In the genomic region with DNA sequence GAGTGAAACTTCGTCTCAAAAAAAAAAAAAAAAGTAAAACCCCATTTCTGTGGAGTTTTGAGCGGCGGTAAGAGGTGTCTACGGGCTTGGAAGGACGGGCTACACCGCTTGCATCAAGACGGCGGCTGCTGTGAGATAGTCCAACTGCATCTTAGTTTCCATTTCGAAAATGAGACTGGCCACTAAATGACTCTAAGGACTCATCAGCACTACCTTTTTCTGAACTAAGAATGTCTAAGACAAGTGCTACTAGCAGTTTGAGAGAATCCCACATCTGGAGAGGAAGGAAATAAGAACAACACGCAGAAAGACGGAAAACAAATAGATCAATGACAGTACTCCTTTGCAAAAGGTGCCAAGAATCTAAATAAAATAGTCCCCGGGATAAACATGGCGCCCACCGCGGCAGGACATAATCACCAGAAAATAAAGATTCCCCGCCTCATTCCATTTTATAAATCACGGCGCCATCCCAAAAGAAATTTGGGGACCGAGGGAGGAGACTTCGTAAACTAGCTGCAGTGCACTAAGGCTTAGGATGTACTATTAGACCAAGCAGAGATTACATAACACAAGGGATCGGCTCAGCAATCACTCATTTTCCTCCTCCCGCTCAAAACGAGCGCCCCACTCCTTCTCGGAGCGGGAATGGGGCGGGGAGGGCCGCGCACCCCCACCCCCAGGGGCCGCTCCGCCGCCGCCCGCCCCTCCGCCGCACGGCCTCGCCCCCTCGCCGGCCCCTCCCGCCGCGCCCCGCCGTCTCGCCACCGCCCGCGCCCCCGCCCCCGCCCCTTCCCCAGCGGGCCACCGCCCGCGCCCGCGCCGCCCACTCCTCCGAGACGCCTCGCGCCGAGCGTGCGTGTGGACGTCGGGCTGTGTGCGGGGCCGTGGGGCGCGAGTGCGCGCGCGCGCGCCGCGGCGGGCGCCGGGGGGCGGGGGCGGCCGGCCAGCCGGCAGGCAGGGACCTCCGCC, we compare ENCODE assay signal across 8 cellular contexts. TPM values are rescaled to one million over a fixed set of nuclear protein-coding genes. Genes with fewer than 3 reads are reported as not detected.
A peak's percentile ranks its signal among the peaks of the same experiment; 100 is the strongest.
DNase-seq lines count a peak whose midpoint lies in the region; ATAC-seq and TF ChIP-seq lines count a peak whose summit lies in the region.

No MANE protein-coding gene starts in this region.

- TF ChIP-seq EP300 in SK-N-SH (IDR thresholded peaks at IDR 0.05; ENCODE audit: borderline replicate concordance in 1 of 2, low read depth in 1 of 2, low read length in 1 of 2), result no peak

- no peaks in the 10 kb centered on the region for H3K36me3 ChIP-seq in GM23248 (ENCODE audit: low read depth)
- H3K36me3 ChIP-seq in SK-N-SH (replicated peaks in 1 of 2; ENCODE audit: control insufficient read depth in 1 of 2, insufficient read depth in 2 of 2, low read length in 1 of 2), result peaks cover 5 to 19% of the 10 kb centered on the region in 2 experiments
- peaks cover 0 to under 1% (median under 1%) of the 10 kb centered on the region in 3 donors for H3K36me3 ChIP-seq in tibial artery

- H3K79me2 ChIP-seq in GM23248 (ENCODE audit: insufficient read depth), result peaks cover 51% of the 10 kb centered on the region
- H3K79me2 ChIP-seq in SK-N-SH (ENCODE audit: insufficient read depth), result peaks cover 51% of the 10 kb centered on the region

- peak; percentile 42 for DNase-seq in CMK (ENCODE audit: low read depth)
- peak; percentile 89 for DNase-seq in GM23248
- peak; percentile 46 for DNase-seq in MV-4-11 (lab: John Stamatoyannopoulos, UW)
- peak; percentile 89 for DNase-seq in SK-N-SH
- DNase-seq in activated naive CD4-positive, alpha-beta T cell treated with anti-CD3 and anti-CD28 coated beads, Interleukin-2, amount 50 U/mL, for 72 hours (ENCODE audit: low spot score in 2 of 2), result peak; percentile 48 to 62
- peak; percentile 47 for DNase-seq in glomerular endothelial cell (ENCODE audit: extremely low read depth, low read depth, low spot score)
- DNase-seq in occipital lobe (lab: John Stamatoyannopoulos, UW), result peak; percentile 67
- peak; percentile 61 to 77 for DNase-seq in tibial artery

- no peaks in the 10 kb centered on the region for H3K27me3 ChIP-seq in GM23248 (replicated peaks; ENCODE audit: insufficient read depth)
- no peaks in the 10 kb centered on the region for H3K27me3 ChIP-seq in SK-N-SH (ENCODE audit: insufficient read depth)
- peaks cover 0 to 3% of the 10 kb centered on the region in 2 donors for H3K27me3 ChIP-seq in tibial artery

- H3K9me2 ChIP-seq in GM23248 (ENCODE audit: insufficient read depth) (no peaks in the 10 kb centered on the region), SK-N-SH (no peaks in the 10 kb centered on the region)

- peaks cover 16% of the 10 kb centered on the region for H3K4me1 ChIP-seq in GM23248 (ENCODE audit: insufficient read depth)
- H3K4me1 ChIP-seq in SK-N-SH (ENCODE audit: control insufficient read depth in 1 of 2, insufficient read depth in 2 of 2, low read depth in 1 of 2, low read length in 1 of 2), result peaks cover 0 to 12% of the 10 kb centered on the region in 2 experiments; a peak in 3 of 4 replicates
- H3K4me1 ChIP-seq in tibial artery, result peaks cover 0 to 49% (median 22%) of the 10 kb centered on the region in 4 donors

- H4K20me1 ChIP-seq in GM23248 (ENCODE audit: insufficient read depth), result 0 out of 2 replicates have a peak, but pooled peaks cover 5% of the 10 kb centered on the region
- peaks cover 16% of the 10 kb centered on the region for H4K20me1 ChIP-seq in SK-N-SH (ENCODE audit: insufficient read depth)

- TF ChIP-seq CTCF in SK-N-SH (IDR thresholded peaks at IDR 0.05) (no peak), tibial artery (IDR thresholded peaks at IDR 0.05) (no peak)

- H3K36me3 Mint-ChIP-seq in activated naive CD4-positive, alpha-beta T cell treated with anti-CD3 and anti-CD28 coated beads, Interleukin-2, amount 50 U/mL, for 72 hours, result peaks cover 11 to 13% of the 10 kb centered on the region in 2 donors

- H3K9me3 Mint-ChIP-seq in activated naive CD4-positive, alpha-beta T cell treated with anti-CD3 and anti-CD28 coated beads, Interleukin-2, amount 50 U/mL, for 72 hours, result peaks cover 0 to 3% of the 10 kb centered on the region in 2 donors

- TF ChIP-seq RAD21 in SK-N-SH (IDR thresholded peaks at IDR 0.05; ENCODE audit: low read length), result no peak

- 1 to 2% methylated on average over 33 to 59 of the region's 87 CpGs for WGBS in GM23248 (ENCODE audit: low coverage in 1 of 2, low lambda C conversion rate in 2 of 2, missing lambda C conversion rate in 2 of 2), 2 experiments
- WGBS in SK-N-SH (ENCODE audit: low lambda C conversion rate), result 2% methylated on average over 25 of the region's 87 CpGs

- peak overlapping the region; percentile 89 to 97 for H3K27ac Mint-ChIP-seq in activated naive CD4-positive, alpha-beta T cell treated with anti-CD3 and anti-CD28 coated beads, Interleukin-2, amount 50 U/mL, for 72 hours

- POLR2A ChIA-PET in SK-N-SH (lab: Yijun Ruan, JAX), result interaction anchor here (1.0 to 1.4 kb wide), 2 partner anchors 15 to 53 kb away, joined by 3 to 16 read pairs; partner anchors contain the start of gene CGN

- H3K9ac ChIP-seq in GM23248 (peak overlapping the region; percentile 89), SK-N-SH (peak overlapping the region; percentile 90)

- H3K9me3 ChIP-seq in GM23248 (ENCODE audit: low read depth) (no peaks in the 10 kb centered on the region), SK-N-SH (no peaks in the 10 kb centered on the region), tibial artery (no peaks in the 10 kb centered on the region)

- intact Hi-C loops in tibial artery (cut with DNase I; ENCODE audit: low total_unique reads), result loop anchor here (5.0 kb wide), 1 partner anchor 154 kb away; the partner anchor contains the start of gene SNX27

- CTCF ChIA-PET in SK-N-SH (lab: Yijun Ruan, JAX), result interaction anchor here (1.0 kb wide), 1 partner anchor 387 kb away, joined by 3 read pairs; no protein-coding TSS in a partner anchor

- ATAC-seq in activated naive CD4-positive, alpha-beta T cell treated with anti-CD3 and anti-CD28 coated beads, Interleukin-2, amount 50 U/mL, for 72 hours, result peak; percentile 70 to 85

- peaks cover 16% of the 10 kb centered on the region for H3F3A ChIP-seq in GM23248 (ENCODE audit: insufficient read depth)
- peaks cover 23% of the 10 kb centered on the region for H3F3A ChIP-seq in SK-N-SH (replicated peaks; ENCODE audit: insufficient read depth)

- H3K27ac ChIP-seq in GM23248 (peak overlapping the region; percentile 85), SK-N-SH (ENCODE audit: low read depth in 2 of 2, low read length in 1 of 2) (peak overlapping the region; percentile 92 to 98), tibial artery (peak overlapping the region; percentile 92 to 97)

- in situ Hi-C loops in GM23248 (cut with MboI), result loop anchor here (10.0 kb wide), 1 partner anchor 277 kb away; no protein-coding TSS in a partner anchor

- peak overlapping the region; percentile 84 for H2AFZ ChIP-seq in GM23248
- H2AFZ ChIP-seq in SK-N-SH (ENCODE audit: low read depth), result peak overlapping the region; percentile 84

- H3K4me3 ChIP-seq in GM23248, result peak overlapping the region; percentile 98
- H3K4me3 ChIP-seq in SK-N-SH (ENCODE audit: low read depth in 2 of 2, low read length in 1 of 2), result peak overlapping the region; percentile 71 to 85
- H3K4me3 ChIP-seq in tibial artery, result peak overlapping the region; percentile 91 to 93

- H3K4me2 ChIP-seq in GM23248 (ENCODE audit: unreplicated experiment), result peak overlapping the region; percentile 89
- H3K4me2 ChIP-seq in SK-N-SH, result peak overlapping the region; percentile 83

TF ChIP-seq in SK-N-SH, 30 proteins besides CTCF, POLR2A, EP300 and RAD21 (continues in another document):
- TF ChIP-seq TAF1 (IDR thresholded peaks at IDR 0.05; ENCODE audit: borderline replicate concordance, low read depth, low read length), result peak; percentile 76
- peak; percentile 89 for TF ChIP-seq CHD2 (IDR thresholded peaks at IDR 0.05; ENCODE audit: low read length, partially characterized antibody)
- TF ChIP-seq MXI1 (IDR thresholded peaks at IDR 0.05; ENCODE audit: low read depth, low read length), result no peak
- TF ChIP-seq POLR2AphosphoS5 (IDR thresholded peaks at IDR 0.05; ENCODE audit: low read depth, low read length), result peak; percentile 73
- no peak for TF ChIP-seq TCF12 (IDR thresholded peaks at IDR 0.05)
- no peak for TF ChIP-seq FOSL2 (IDR thresholded peaks at IDR 0.05; ENCODE audit: borderline replicate concordance, low read depth)
- peak; percentile 90 for TF ChIP-seq YY1 (IDR thresholded peaks at IDR 0.05; ENCODE audit: low read depth)
- no peak for TF ChIP-seq TEAD4 (IDR thresholded peaks at IDR 0.05; ENCODE audit: borderline replicate concordance, insufficient read depth)
- no peak for TF ChIP-seq GABPA (IDR thresholded peaks at IDR 0.05; ENCODE audit: low read depth)

RNA-seq across cellular contexts. Expression of gene POGZ, which starts 1.1 kb away (rescaled TPM):
- total RNA-seq in GM23248 (2014; rRNA removed; shearing (Covaris generic)), result 14.7 and 14.9 TPM in 2 replicates
- polyA plus RNA-seq in GM23248 (2016; fragmentation: Nextera tagmentation; extraction: Ambion mirVana) (11.6 and 15.5 TPM in 2 replicates), SK-N-SH (2012; rRNA removed) (23.9 and 30.2 TPM in 2 replicates)
- polyA plus RNA-seq in SK-N-SH (2012; cell fraction: cytosol; rRNA removed), result 11.7 and 14.0 TPM in 2 replicates
- 114 and 159 TPM in 2 replicates for polyA plus RNA-seq in SK-N-SH (2012; cell fraction: nucleus; rRNA removed)
- 100 to 1,000 TPM in 1 of 2 donors, 10 to 100 TPM in 1; 89.5 to 104 TPM for total RNA-seq in activated naive CD4-positive, alpha-beta T cell treated with anti-CD3 and anti-CD28 coated beads, Interleukin-2, amount 50 U/mL, for 72 hours
- total RNA-seq in glomerular endothelial cell (29.5 and 37.3 TPM in 2 replicates), occipital lobe (37.3 TPM)

RNA-seq across cellular contexts. Expression of gene CGN, which starts 53.0 kb away (rescaled TPM):
- not detected in 2 replicates for total RNA-seq in GM23248 (2014; rRNA removed; shearing (Covaris generic))
- polyA plus RNA-seq in GM23248 (2016; fragmentation: Nextera tagmentation; extraction: Ambion mirVana) (0.06 TPM in 1 of 2 replicates, not detected in the other), SK-N-SH (2012; rRNA removed) (0.36 and 0.44 TPM in 2 replicates)
- polyA plus RNA-seq in SK-N-SH (2012; cell fraction: cytosol; rRNA removed), result 0.12 and 0.64 TPM in 2 replicates
- polyA plus RNA-seq in SK-N-SH (2012; cell fraction: nucleus; rRNA removed), result 1.4 and 1.5 TPM in 2 replicates
- total RNA-seq in activated naive CD4-positive, alpha-beta T cell treated with anti-CD3 and anti-CD28 coated beads, Interleukin-2, amount 50 U/mL, for 72 hours, result 1 to 10 TPM; 2.6 to 3.2 TPM
- total RNA-seq in glomerular endothelial cell (0.12 and 0.58 TPM in 2 replicates), occipital lobe (3.1 TPM)

RNA-seq across cellular contexts. Expression of gene PSMB4, which starts 58.8 kb away (rescaled TPM):
- total RNA-seq in GM23248 (2014; rRNA removed; shearing (Covaris generic)), result 214 and 262 TPM in 2 replicates
- 186 and 193 TPM in 2 replicates for polyA plus RNA-seq in GM23248 (2016; fragmentation: Nextera tagmentation; extraction: Ambion mirVana)
- 716 and 754 TPM in 2 replicates for polyA plus RNA-seq in SK-N-SH (2012; rRNA removed)
- polyA plus RNA-seq in SK-N-SH (2012; cell fraction: cytosol; rRNA removed), result 531 and 586 TPM in 2 replicates
- polyA plus RNA-seq in SK-N-SH (2012; cell fraction: nucleus; rRNA removed), result 941 and 989 TPM in 2 replicates
- total RNA-seq in activated naive CD4-positive, alpha-beta T cell treated with anti-CD3 and anti-CD28 coated beads, Interleukin-2, amount 50 U/mL, for 72 hours, result 100 to 1,000 TPM; 318 to 462 TPM
- 289 and 321 TPM in 2 replicates for total RNA-seq in glomerular endothelial cell
- 290 TPM for total RNA-seq in occipital lobe

Comparison
In these comparisons a context has a peak if more than half of its experiments do, and no peak if none do; other contexts are left out.
1. Peak in every context shown above with its lines: DNase-seq, ATAC-seq, H3K4me3 ChIP-seq and H3K27ac ChIP-seq.